Comparison of ENCODE assay signal across 1 cellular context in the genomic region with DNA sequence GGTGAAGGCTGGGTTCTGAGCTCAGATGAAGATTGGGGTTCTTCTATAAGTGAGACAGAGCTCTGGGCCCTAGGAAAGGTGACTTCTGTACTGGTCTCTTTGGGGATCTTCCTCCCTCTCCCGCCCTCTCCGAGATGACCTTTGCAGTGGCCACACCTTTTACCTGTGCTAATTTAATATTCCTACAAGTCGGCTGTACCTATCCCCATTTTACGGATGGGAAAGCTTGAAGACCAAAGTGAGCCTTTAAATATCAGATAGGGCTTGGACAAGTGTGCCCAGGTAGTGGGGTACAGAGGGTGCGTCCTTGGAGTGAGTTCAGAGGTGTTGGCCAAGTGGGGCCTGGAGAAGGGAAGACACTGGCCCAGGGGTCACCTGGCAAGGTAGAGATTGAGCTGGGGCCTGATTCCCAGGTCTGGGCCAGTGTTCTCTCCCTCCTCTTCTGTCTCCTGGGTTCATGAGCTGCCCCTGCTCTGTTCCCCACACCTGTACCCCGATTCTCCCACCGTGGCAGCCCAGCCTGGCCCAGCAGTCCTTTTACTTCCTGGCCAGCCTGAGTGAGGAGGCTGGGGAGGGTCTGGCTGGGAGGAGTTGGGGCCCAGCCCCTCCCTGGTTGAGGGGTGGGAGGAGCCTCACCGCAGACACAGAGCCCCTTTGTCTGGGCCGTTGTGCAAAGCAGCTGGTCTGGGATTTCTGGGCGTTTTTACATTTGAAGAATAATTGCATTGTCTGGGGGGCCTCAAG.
A peak's percentile ranks its signal among the peaks of the same experiment; 100 is the strongest.
TF ChIP-seq lines count a peak whose summit lies in the region.

No MANE protein-coding gene starts in this region.

TF ChIP-seq in HepG2, 621 proteins besides CTCF, POLR2A, EP300 and RAD21 (continued from another document and continues in another):
- TF ChIP-seq, protein P1, sequence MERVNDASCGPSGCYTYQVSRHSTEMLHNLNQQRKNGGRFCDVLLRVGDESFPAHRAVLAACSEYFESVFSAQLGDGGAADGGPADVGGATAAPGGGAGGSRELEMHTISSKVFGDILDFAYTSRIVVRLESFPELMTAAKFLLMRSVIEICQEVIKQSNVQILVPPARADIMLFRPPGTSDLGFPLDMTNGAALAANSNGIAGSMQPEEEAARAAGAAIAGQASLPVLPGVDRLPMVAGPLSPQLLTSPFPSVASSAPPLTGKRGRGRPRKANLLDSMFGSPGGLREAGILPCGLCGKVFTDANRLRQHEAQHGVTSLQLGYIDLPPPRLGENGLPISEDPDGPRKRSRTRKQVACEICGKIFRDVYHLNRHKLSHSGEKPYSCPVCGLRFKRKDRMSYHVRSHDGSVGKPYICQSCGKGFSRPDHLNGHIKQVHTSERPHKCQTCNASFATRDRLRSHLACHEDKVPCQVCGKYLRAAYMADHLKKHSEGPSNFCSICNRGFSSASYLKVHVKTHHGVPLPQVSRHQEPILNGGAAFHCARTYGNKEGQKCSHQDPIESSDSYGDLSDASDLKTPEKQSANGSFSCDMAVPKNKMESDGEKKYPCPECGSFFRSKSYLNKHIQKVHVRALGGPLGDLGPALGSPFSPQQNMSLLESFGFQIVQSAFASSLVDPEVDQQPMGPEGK (CRISPR knock-in tag; IDR thresholded peaks at IDR 0.05) = peak; percentile 99
- no peak for TF ChIP-seq ZNF788 (CRISPR knock-in tag; IDR thresholded peaks at IDR 0.05; ENCODE audit: borderline replicate concordance)
- TF ChIP-seq KDM3A (CRISPR knock-in tag; IDR thresholded peaks at IDR 0.05; ENCODE audit: low read depth) = no peak
- TF ChIP-seq ZNF569 (CRISPR knock-in tag; IDR thresholded peaks at IDR 0.05; ENCODE audit: borderline replicate concordance) = no peak
- TF ChIP-seq, protein P2, sequence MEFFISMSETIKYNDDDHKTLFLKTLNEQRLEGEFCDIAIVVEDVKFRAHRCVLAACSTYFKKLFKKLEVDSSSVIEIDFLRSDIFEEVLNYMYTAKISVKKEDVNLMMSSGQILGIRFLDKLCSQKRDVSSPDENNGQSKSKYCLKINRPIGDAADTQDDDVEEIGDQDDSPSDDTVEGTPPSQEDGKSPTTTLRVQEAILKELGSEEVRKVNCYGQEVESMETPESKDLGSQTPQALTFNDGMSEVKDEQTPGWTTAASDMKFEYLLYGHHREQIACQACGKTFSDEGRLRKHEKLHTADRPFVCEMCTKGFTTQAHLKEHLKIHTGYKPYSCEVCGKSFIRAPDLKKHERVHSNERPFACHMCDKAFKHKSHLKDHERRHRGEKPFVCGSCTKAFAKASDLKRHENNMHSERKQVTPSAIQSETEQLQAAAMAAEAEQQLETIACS (CRISPR knock-in tag; IDR thresholded peaks at IDR 0.05) = no peak
- TF ChIP-seq, protein P3, sequence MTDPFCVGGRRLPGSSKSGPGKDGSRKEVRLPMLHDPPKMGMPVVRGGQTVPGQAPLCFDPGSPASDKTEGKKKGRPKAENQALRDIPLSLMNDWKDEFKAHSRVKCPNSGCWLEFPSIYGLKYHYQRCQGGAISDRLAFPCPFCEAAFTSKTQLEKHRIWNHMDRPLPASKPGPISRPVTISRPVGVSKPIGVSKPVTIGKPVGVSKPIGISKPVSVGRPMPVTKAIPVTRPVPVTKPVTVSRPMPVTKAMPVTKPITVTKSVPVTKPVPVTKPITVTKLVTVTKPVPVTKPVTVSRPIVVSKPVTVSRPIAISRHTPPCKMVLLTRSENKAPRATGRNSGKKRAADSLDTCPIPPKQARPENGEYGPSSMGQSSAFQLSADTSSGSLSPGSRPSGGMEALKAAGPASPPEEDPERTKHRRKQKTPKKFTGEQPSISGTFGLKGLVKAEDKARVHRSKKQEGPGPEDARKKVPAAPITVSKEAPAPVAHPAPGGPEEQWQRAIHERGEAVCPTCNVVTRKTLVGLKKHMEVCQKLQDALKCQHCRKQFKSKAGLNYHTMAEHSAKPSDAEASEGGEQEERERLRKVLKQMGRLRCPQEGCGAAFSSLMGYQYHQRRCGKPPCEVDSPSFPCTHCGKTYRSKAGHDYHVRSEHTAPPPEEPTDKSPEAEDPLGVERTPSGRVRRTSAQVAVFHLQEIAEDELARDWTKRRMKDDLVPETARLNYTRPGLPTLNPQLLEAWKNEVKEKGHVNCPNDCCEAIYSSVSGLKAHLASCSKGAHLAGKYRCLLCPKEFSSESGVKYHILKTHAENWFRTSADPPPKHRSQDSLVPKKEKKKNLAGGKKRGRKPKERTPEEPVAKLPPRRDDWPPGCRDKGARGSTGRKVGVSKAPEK (CRISPR knock-in tag; IDR thresholded peaks at IDR 0.05; ENCODE audit: borderline replicate concordance) = no peak
- TF ChIP-seq HNF4G (IDR thresholded peaks at IDR 0.05; ENCODE audit: borderline replicate concordance, low read depth, low read length) = no peak
- TF ChIP-seq HNF4G (CRISPR knock-in tag; IDR thresholded peaks at IDR 0.05; ENCODE audit: borderline replicate concordance, low read depth) = no peak
- TF ChIP-seq ZBTB3 (CRISPR knock-in tag; IDR thresholded peaks at IDR 0.05; ENCODE audit: borderline replicate concordance, low read depth) = 0 out of 2 replicates have a peak, but pooled peaks have one; percentile 38
- TF ChIP-seq, protein P4, sequence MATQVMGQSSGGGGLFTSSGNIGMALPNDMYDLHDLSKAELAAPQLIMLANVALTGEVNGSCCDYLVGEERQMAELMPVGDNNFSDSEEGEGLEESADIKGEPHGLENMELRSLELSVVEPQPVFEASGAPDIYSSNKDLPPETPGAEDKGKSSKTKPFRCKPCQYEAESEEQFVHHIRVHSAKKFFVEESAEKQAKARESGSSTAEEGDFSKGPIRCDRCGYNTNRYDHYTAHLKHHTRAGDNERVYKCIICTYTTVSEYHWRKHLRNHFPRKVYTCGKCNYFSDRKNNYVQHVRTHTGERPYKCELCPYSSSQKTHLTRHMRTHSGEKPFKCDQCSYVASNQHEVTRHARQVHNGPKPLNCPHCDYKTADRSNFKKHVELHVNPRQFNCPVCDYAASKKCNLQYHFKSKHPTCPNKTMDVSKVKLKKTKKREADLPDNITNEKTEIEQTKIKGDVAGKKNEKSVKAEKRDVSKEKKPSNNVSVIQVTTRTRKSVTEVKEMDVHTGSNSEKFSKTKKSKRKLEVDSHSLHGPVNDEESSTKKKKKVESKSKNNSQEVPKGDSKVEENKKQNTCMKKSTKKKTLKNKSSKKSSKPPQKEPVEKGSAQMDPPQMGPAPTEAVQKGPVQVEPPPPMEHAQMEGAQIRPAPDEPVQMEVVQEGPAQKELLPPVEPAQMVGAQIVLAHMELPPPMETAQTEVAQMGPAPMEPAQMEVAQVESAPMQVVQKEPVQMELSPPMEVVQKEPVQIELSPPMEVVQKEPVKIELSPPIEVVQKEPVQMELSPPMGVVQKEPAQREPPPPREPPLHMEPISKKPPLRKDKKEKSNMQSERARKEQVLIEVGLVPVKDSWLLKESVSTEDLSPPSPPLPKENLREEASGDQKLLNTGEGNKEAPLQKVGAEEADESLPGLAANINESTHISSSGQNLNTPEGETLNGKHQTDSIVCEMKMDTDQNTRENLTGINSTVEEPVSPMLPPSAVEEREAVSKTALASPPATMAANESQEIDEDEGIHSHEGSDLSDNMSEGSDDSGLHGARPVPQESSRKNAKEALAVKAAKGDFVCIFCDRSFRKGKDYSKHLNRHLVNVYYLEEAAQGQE (IDR thresholded peaks at IDR 0.05; ENCODE audit: borderline replicate concordance in 1 of 2, low read depth in 1 of 2, low read length in 2 of 2) = no peak
- peak; percentile 69; the same call in 1 of the 2 replicates for TF ChIP-seq HDAC1 (CRISPR knock-in tag; IDR thresholded peaks at IDR 0.05)
- peak; percentile 99 for TF ChIP-seq SRSF1 (optimal IDR thresholded peaks at IDR 0.05; ENCODE audit: low read depth, low read length)
- TF ChIP-seq PAX8 (CRISPR knock-in tag; IDR thresholded peaks at IDR 0.05; ENCODE audit: borderline replicate concordance) = no peak
- TF ChIP-seq, protein P5, sequence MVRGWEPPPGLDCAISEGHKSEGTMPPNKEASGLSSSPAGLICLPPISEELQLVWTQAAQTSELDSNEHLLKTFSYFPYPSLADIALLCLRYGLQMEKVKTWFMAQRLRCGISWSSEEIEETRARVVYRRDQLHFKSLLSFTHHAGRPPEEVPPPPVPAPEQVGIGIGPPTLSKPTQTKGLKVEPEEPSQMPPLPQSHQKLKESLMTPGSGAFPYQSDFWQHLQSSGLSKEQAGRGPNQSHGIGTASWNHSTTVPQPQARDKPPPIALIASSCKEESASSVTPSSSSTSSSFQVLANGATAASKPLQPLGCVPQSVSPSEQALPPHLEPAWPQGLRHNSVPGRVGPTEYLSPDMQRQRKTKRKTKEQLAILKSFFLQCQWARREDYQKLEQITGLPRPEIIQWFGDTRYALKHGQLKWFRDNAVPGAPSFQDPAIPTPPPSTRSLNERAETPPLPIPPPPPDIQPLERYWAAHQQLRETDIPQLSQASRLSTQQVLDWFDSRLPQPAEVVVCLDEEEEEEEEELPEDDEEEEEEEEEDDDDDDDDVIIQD (CRISPR knock-in tag; IDR thresholded peaks at IDR 0.05; ENCODE audit: low read depth) = no peak
- no peak for TF ChIP-seq ZNF768 (CRISPR knock-in tag; IDR thresholded peaks at IDR 0.05)
- TF ChIP-seq, protein P6, sequence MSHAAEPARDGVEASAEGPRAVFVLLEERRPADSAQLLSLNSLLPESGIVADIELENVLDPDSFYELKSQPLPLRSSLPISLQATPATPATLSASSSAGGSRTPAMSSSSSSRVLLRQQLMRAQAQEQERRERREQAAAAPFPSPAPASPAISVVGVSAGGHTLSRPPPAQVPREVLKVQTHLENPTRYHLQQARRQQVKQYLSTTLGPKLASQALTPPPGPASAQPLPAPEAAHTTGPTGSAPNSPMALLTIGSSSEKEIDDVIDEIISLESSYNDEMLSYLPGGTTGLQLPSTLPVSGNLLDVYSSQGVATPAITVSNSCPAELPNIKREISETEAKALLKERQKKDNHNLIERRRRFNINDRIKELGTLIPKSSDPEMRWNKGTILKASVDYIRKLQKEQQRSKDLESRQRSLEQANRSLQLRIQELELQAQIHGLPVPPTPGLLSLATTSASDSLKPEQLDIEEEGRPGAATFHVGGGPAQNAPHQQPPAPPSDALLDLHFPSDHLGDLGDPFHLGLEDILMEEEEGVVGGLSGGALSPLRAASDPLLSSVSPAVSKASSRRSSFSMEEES (CRISPR knock-in tag; IDR thresholded peaks at IDR 0.05) = peak; percentile 52; the same call in 1 of the 2 replicates
- no peak for TF ChIP-seq MATR3 (CRISPR knock-in tag; IDR thresholded peaks at IDR 0.05)
- TF ChIP-seq ZBTB42 (CRISPR knock-in tag; IDR thresholded peaks at IDR 0.05) = no peak
- no peak; the same call in 1 of the 2 replicates for TF ChIP-seq ZNF124 (CRISPR knock-in tag; IDR thresholded peaks at IDR 0.05)
- no peak for TF ChIP-seq NKX3-1 (CRISPR knock-in tag; IDR thresholded peaks at IDR 0.05)
- TF ChIP-seq GZF1 (CRISPR knock-in tag; IDR thresholded peaks at IDR 0.05) = no peak
- TF ChIP-seq KMT2A (CRISPR knock-in tag; IDR thresholded peaks at IDR 0.05) = no peak
- TF ChIP-seq ZFY (CRISPR knock-in tag; IDR thresholded peaks at IDR 0.05) = 0 out of 2 replicates have a peak, but pooled peaks have one; percentile 30
- TF ChIP-seq NAIF1 (CRISPR knock-in tag; IDR thresholded peaks at IDR 0.05; ENCODE audit: borderline replicate concordance) = no peak
- no peak for TF ChIP-seq ZNF530 (CRISPR knock-in tag; IDR thresholded peaks at IDR 0.05; ENCODE audit: low read depth)
- peak; percentile 53 for TF ChIP-seq ZEB1 (IDR thresholded peaks at IDR 0.05; ENCODE audit: insufficient replicate concordance, low read depth)
- TF ChIP-seq GABPA (IDR thresholded peaks at IDR 0.05; ENCODE audit: low read depth, low read length) = no peak
- TF ChIP-seq GABPA (CRISPR knock-in tag; IDR thresholded peaks at IDR 0.05; ENCODE audit: low read depth) = no peak
- TF ChIP-seq TP53 (CRISPR knock-in tag; conservative IDR thresholded peaks at IDR 0.05) = no peak
- no peak for TF ChIP-seq MBD4 (IDR thresholded peaks at IDR 0.05; ENCODE audit: borderline replicate concordance, low read length)
- no peak for TF ChIP-seq ZNF274 (CRISPR knock-in tag; IDR thresholded peaks at IDR 0.05)
- no peak for TF ChIP-seq ASH2L (IDR thresholded peaks at IDR 0.05; ENCODE audit: insufficient read length, low read depth, low read length)
- TF ChIP-seq NRL (CRISPR knock-in tag; IDR thresholded peaks at IDR 0.05; ENCODE audit: borderline replicate concordance) = peak; percentile 14; the same call in 1 of the 2 replicates
- no peak for TF ChIP-seq HNRNPK (IDR thresholded peaks at IDR 0.05; ENCODE audit: low read depth, low read length, poor library complexity, severe bottlenecking)
- TF ChIP-seq ZNF180 (CRISPR knock-in tag; IDR thresholded peaks at IDR 0.05; ENCODE audit: borderline replicate concordance, low read depth) = no peak
- TF ChIP-seq, protein P7, sequence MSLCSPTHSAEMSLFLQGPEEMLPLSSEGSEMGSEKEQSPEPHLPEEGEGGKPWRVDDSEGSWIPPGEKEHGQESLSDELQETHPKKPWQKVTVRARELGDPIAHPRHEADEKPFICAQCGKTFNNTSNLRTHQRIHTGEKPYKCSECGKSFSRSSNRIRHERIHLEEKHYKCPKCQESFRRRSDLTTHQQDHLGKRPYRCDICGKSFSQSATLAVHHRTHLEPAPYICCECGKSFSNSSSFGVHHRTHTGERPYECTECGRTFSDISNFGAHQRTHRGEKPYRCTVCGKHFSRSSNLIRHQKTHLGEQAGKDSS (CRISPR knock-in tag; IDR thresholded peaks at IDR 0.05; ENCODE audit: borderline replicate concordance, low read depth) = no peak
- TF ChIP-seq SOX5 (CRISPR knock-in tag; IDR thresholded peaks at IDR 0.05; ENCODE audit: borderline replicate concordance) = peak; percentile 84; the same call in 1 of the 2 replicates
- TF ChIP-seq, protein P8, sequence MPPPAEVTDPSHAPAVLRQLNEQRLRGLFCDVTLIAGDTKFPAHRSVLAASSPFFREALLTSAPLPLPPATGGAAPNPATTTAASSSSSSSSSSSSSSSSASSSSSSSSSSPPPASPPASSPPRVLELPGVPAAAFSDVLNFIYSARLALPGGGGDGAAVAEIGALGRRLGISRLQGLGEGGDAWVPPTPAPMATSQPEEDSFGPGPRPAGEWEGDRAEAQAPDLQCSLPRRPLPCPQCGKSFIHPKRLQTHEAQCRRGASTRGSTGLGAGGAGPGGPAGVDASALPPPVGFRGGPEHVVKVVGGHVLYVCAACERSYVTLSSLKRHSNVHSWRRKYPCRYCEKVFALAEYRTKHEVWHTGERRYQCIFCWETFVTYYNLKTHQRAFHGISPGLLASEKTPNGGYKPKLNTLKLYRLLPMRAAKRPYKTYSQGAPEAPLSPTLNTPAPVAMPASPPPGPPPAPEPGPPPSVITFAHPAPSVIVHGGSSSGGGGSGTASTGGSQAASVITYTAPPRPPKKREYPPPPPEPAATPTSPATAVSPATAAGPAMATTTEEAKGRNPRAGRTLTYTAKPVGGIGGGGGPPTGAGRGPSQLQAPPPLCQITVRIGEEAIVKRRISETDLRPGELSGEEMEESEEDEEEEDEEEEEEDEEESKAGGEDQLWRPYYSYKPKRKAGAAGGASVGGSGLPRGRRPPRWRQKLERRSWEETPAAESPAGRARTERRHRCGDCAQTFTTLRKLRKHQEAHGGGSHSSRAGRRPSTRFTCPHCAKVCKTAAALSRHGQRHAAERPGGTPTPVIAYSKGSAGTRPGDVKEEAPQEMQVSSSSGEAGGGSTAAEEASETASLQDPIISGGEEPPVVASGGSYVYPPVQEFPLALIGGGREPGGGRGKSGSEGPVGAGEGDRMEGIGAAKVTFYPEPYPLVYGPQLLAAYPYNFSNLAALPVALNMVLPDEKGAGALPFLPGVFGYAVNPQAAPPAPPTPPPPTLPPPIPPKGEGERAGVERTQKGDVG (CRISPR knock-in tag; IDR thresholded peaks at IDR 0.05; ENCODE audit: borderline replicate concordance) = no peak
- no peak for TF ChIP-seq NFIC (IDR thresholded peaks at IDR 0.05; ENCODE audit: low read length)
- no peak for TF ChIP-seq ARNT (IDR thresholded peaks at IDR 0.05)
- TF ChIP-seq ZNF660 (CRISPR knock-in tag; IDR thresholded peaks at IDR 0.05; ENCODE audit: borderline replicate concordance, low read depth) = no peak
- no peak for TF ChIP-seq ZNF329 (CRISPR knock-in tag; IDR thresholded peaks at IDR 0.05; ENCODE audit: low read depth)
- no peak for TF ChIP-seq NFIB (CRISPR knock-in tag; IDR thresholded peaks at IDR 0.05; ENCODE audit: borderline replicate concordance)
